ENCODE assay signal across 9 cellular contexts in the genomic region with DNA sequence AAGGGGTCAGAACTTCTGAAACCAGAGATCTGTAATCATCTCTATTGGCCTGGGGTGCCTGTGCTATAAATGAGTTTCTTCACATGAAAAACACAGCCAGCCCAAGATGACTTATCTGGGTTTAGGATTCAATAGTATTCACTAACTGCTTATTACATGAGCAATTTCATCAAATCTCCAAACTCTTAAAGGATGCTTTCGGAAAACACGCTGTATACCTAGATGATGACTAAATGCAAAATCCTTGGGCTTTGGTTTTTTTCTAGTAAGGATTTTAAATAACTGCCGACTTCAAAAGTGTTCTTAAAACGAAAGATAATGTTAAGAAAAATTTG. TPM values are rescaled to one million over a fixed set of nuclear protein-coding genes. Genes with fewer than 3 reads are reported as not detected.
A peak's percentile ranks its signal among the peaks of the same experiment; 100 is the strongest.
DNase-seq lines count a peak whose midpoint lies in the region; ATAC-seq and TF ChIP-seq lines count a peak whose summit lies in the region.
"Had no signal": no experiment of that assay in that cellular context is flagged by ENCODE, and none has a peak within 500 bp of the region (broad histone marks: within the 10 kb centered on the region; RNA-seq: fewer than 3 reads in every experiment).

No MANE protein-coding gene starts in this region.

- POLR2A ChIA-PET in BJ (lab: Charles Lee): no interaction called here

- TF ChIP-seq CTCF in BJ (IDR thresholded peaks at IDR 0.05; ENCODE audit: insufficient read depth, low read depth, low read length): no peak
- TF ChIP-seq CTCF in coronary artery (IDR thresholded peaks at IDR 0.05): no peak
- no peak for TF ChIP-seq CTCF in neutrophil (IDR thresholded peaks at IDR 0.05)

- CTCF ChIA-PET in BJ (lab: Yijun Ruan, JAX): interaction anchor here (1.0 to 1.5 kb wide), 2 partner anchors 18 to 247 kb away, joined by 3 to 7 read pairs; no protein-coding TSS in a partner anchor

- H3K4me1 ChIP-seq in neutrophil (ENCODE audit: control insufficient read depth in 1 of 2, insufficient read depth in 1 of 2, low read depth in 1 of 2, low read length in 1 of 2): peaks cover 48 to 49% of the 10 kb centered on the region in 2 experiments

- no peaks in the 10 kb centered on the region for H3K27me3 ChIP-seq in BJ (ENCODE audit: control insufficient read depth, insufficient read depth, low read length)
- no peaks in the 10 kb centered on the region for H3K27me3 ChIP-seq in neutrophil
- H3K27me3 ChIP-seq: cardiac muscle cell had no signal

- peak; percentile 19 for DNase-seq in BJ (ENCODE audit: low read depth)
- peak; percentile 65 for DNase-seq in NCI-H2227 (lab: John Stamatoyannopoulos, UW; ENCODE audit: unreplicated experiment)
- no peak for DNase-seq in coronary artery (ENCODE audit: low spot score)
- no peak for DNase-seq in activated gamma-delta T cell treated with Interleukin-2 at 50 U/mL for 16 hours
- no peak for DNase-seq in ureter (ENCODE audit: low spot score)
- DNase-seq in SKM-1 (lab: John Stamatoyannopoulos, UW; ENCODE audit: unreplicated experiment): no peak

- H3K4me3 ChIP-seq in BJ (ENCODE audit: low read depth, low read length): no peak overlapping the region
- H3K4me3 ChIP-seq in coronary artery: no peak overlapping the region
- peak overlapping the region in 1 of 2 experiments; percentile 77 for H3K4me3 ChIP-seq in neutrophil (ENCODE audit: low read depth in 1 of 2, low read length in 1 of 2)
- H3K4me3 ChIP-seq: cardiac muscle cell had no signal

- H3K36me3 ChIP-seq in BJ (ENCODE audit: control insufficient read depth, insufficient read depth, low read length): peaks cover 32% of the 10 kb centered on the region
- peaks cover 70% of the 10 kb centered on the region for H3K36me3 ChIP-seq in neutrophil

- H3K9me3 ChIP-seq in neutrophil: no peaks in the 10 kb centered on the region

- ATAC-seq in HG03442 (IDR thresholded peaks at IDR 0.05; ENCODE audit: unreplicated experiment): no peak

- H3K27ac ChIP-seq in coronary artery (peak overlapping the region; percentile 58 to 91), neutrophil (peak overlapping the region; percentile 99)

RNA-seq across cellular contexts. Expression of a gene that starts 18.4 kb away (rescaled TPM):
- 172 and 246 TPM in 2 replicates for polyA plus RNA-seq in BJ (2011; rRNA removed)
- 77.8 and 113 TPM in 2 replicates for polyA minus RNA-seq in BJ (2011; rRNA and poly(A)+ RNA removed)
- total RNA-seq in ureter: 76.5 TPM

RNA-seq across cellular contexts. Expression of a gene that starts 18.6 kb away (rescaled TPM):
- polyA plus RNA-seq in BJ (2011; rRNA removed): 6.7 and 10.3 TPM in 2 replicates
- 2.3 and 2.6 TPM in 2 replicates for polyA minus RNA-seq in BJ (2011; rRNA and poly(A)+ RNA removed)
- 11.2 TPM for total RNA-seq in ureter

RNA-seq across cellular contexts. Expression of a gene that starts 35.2 kb away (rescaled TPM):
- polyA plus RNA-seq in BJ (2011; rRNA removed): 36.0 and 36.9 TPM in 2 replicates
- polyA minus RNA-seq in BJ (2011; rRNA and poly(A)+ RNA removed): 39.2 and 48.1 TPM in 2 replicates
- total RNA-seq in ureter: 55.6 TPM

RNA-seq across cellular contexts. Expression of a gene that starts 35.4 kb away (rescaled TPM):
- polyA plus RNA-seq in BJ (2011; rRNA removed): 2.7 and 8.7 TPM in 2 replicates
- polyA minus RNA-seq in BJ (2011; rRNA and poly(A)+ RNA removed): 1.00 and 1.2 TPM in 2 replicates
- total RNA-seq in ureter: 11.4 TPM

Comparison
In these comparisons a context has a peak if more than half of its experiments do, and no peak if none do; other contexts are left out.
1. DNase-seq: peak in BJ (single experiment) and NCI-H2227 (single experiment); none in coronary artery (single experiment), activated gamma-delta T cell treated with Interleukin-2 at 50 U/mL for 16 hours (single experiment), ureter (single experiment) and SKM-1 (single experiment).